ENCODE assay signal across 16 cellular contexts in the genomic region with DNA sequence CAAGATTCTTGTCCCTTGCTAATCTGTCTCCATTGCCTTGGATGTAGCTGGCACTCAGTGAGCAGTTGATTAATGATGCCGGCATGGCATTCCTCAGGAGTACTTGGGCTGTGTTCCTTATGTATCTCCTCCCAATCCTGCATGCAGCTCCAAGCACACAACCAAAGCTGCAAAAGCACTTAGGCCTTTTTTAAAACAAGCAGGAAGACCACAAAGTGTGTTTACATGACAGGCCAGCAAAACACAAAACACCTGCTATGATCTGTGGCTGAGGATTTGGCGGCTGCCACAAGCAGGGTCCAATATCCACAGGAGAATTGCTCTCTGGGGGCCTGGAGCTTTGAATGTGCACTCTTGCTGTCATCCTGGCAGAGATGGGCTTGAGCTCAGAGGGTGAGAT. TPM values are rescaled to one million over a fixed set of nuclear protein-coding genes. Genes with fewer than 3 reads are reported as not detected.
DNase-seq lines count a peak whose midpoint lies in the region; ATAC-seq and TF ChIP-seq lines count a peak whose summit lies in the region.
"Had no signal": no experiment of that assay in that cellular context is flagged by ENCODE, and none has a peak within 500 bp of the region (broad histone marks: within the 10 kb centered on the region; RNA-seq: fewer than 3 reads in every experiment).

No MANE protein-coding gene starts in this region.

- no peaks in the 10 kb centered on the region for H3K79me2 ChIP-seq in fibroblast of lung (ENCODE audit: control insufficient read depth, insufficient read depth, low read length)

- intact Hi-C loops in left ventricle myocardium inferior (cut with micrococcal nuclease), result no loop called here
- intact Hi-C loops in left ventricle myocardium superior (cut with micrococcal nuclease), result loop anchor here (10.0 kb wide), 1 partner anchor 94 kb away; no protein-coding TSS in a partner anchor

- no peaks in the 10 kb centered on the region for H4K20me1 ChIP-seq in fibroblast of lung (ENCODE audit: control insufficient read depth, extremely low read depth, insufficient read depth, low read length)

- no peak for ATAC-seq in left ventricle myocardium superior
- ATAC-seq: activated naive CD4-positive, alpha-beta T cell treated with anti-CD3 and anti-CD28 coated beads, Interleukin-2, amount 50 U/mL, for 72 hours; naive thymus-derived CD4-positive, alpha-beta T cell; right cardiac atrium had no signal

- H3K27ac ChIP-seq in left ventricle myocardium inferior (replicated peaks) (peak overlapping the region; percentile 88), fibroblast of lung (ENCODE audit: insufficient read depth, low read length) (no peak overlapping the region)

- no peak overlapping the region for H3K4me2 ChIP-seq in fibroblast of lung (ENCODE audit: extremely low read depth, insufficient read depth, low read length)

- peaks cover 65% of the 10 kb centered on the region for H3K4me1 ChIP-seq in left ventricle myocardium inferior
- peaks cover 27% of the 10 kb centered on the region for H3K4me1 ChIP-seq in fibroblast of lung (ENCODE audit: control insufficient read depth, extremely low read depth, insufficient read depth, low read length)

- H3K9me3 ChIP-seq in left ventricle myocardium inferior (replicated peaks) (no peaks in the 10 kb centered on the region), fibroblast of lung (ENCODE audit: control insufficient read depth, insufficient read depth, low read depth, low read length) (no peaks in the 10 kb centered on the region)

- no peaks in the 10 kb centered on the region for H3K36me3 ChIP-seq in left ventricle myocardium inferior
- H3K36me3 ChIP-seq in fibroblast of lung (ENCODE audit: control insufficient read depth, insufficient read depth, low read length), result no peaks in the 10 kb centered on the region

- TF ChIP-seq CTCF in left ventricle myocardium inferior (IDR thresholded peaks at IDR 0.05; ENCODE audit: borderline replicate concordance) (no peak), fibroblast of lung (conservative IDR thresholded peaks at IDR 0.05 in 1 of 2, IDR thresholded peaks at IDR 0.05 in 1 of 2; ENCODE audit: low read depth in 1 of 2, low read length in 2 of 2) (no peak)

- DNase-seq in left ventricle myocardium inferior (no peak), left ventricle myocardium superior (no peak), NCI-H187 treated with DMSO at 0.1 percent for 48 hours (lab: John Stamatoyannopoulos, UW) (peak; percentile 64), fibroblast of lung (ENCODE audit: low read depth in 2 of 2) (peak; percentile 36 to 47), HK-2 (ENCODE audit: unreplicated experiment) (no peak), NCI-H146 (lab: John Stamatoyannopoulos, UW) (no peak), NCI-H446 treated with DMSO at 0.1 percent for 48 hours (lab: John Stamatoyannopoulos, UW) (no peak), cerebellar nuclear complex (lab: John Stamatoyannopoulos, UW) (no peak)
- DNase-seq: CD4-positive, CD25-positive, alpha-beta regulatory T cell; DND-41; erythroblast; naive thymus-derived CD4-positive, alpha-beta T cell; NCI-H1436; right cardiac atrium; stimulated activated CD4-positive, alpha-beta T cell treated with anti-CD3 and anti-CD28 coated beads, Interleukin-15, amount 100 ng/mL, for 24 hours had no signal

- no peak overlapping the region for H3K9ac ChIP-seq in fibroblast of lung (ENCODE audit: insufficient read depth, low read length)

- H3K4me3 ChIP-seq in left ventricle myocardium inferior (no peak overlapping the region), fibroblast of lung (replicated peaks in 1 of 4; ENCODE audit: control extremely low read depth in 1 of 4, insufficient read depth in 1 of 4, low read depth in 3 of 4, low read length in 4 of 4) (no peak overlapping the region)

- H3K27me3 ChIP-seq in left ventricle myocardium inferior (ENCODE audit: low read depth) (peaks cover 13% of the 10 kb centered on the region), fibroblast of lung (ENCODE audit: control insufficient read depth, insufficient read depth, low read length) (no peaks in the 10 kb centered on the region)

- H2AFZ ChIP-seq in fibroblast of lung (ENCODE audit: low read length), result no peak overlapping the region

RNA-seq across cellular contexts. Expression of a gene that starts 8.9 kb away (rescaled TPM):
- total RNA-seq in left ventricle myocardium inferior, result 24.7 TPM
- 12.1 TPM for total RNA-seq in left ventricle myocardium superior
- 2.8 and 5.8 TPM in 2 replicates for total RNA-seq in fibroblast of lung
- polyA plus RNA-seq in fibroblast of lung, result 1.0 and 3.3 TPM in 2 replicates
- polyA plus RNA-seq in fibroblast of lung (2012), result 0.84 and 3.5 TPM in 2 replicates
- polyA minus RNA-seq in fibroblast of lung (ENCODE audit: low replicate concordance), result 0.82 and 6.5 TPM in 2 replicates

Comparison
In these comparisons a context has a peak if more than half of its experiments do, and no peak if none do; other contexts are left out.
1. DNase-seq: peak in NCI-H187 treated with DMSO at 0.1 percent for 48 hours (single experiment) and fibroblast of lung (2 of 2); none in left ventricle myocardium inferior (single experiment), left ventricle myocardium superior (single experiment), HK-2 (single experiment), NCI-H146 (single experiment), NCI-H446 treated with DMSO at 0.1 percent for 48 hours (single experiment) and cerebellar nuclear complex (0 of 2).